In genomic region chr22:28955817-28956216, GRCh38 we compare ENCODE assay signal across 1 cellular context.
A peak's percentile ranks its signal among the peaks of the same experiment; 100 is the strongest.
TF ChIP-seq lines count a peak whose summit lies in the region.

No MANE protein-coding gene starts in this region.

TF ChIP-seq in GM12878, 131 proteins besides CTCF, POLR2A, EP300 and RAD21 (continued from another document and continues in another):
- TF ChIP-seq ZNF687 (IDR thresholded peaks at IDR 0.05) (no peak), ESRRA (IDR thresholded peaks at IDR 0.05; ENCODE audit: low read length) (no peak), IRF3 (IDR thresholded peaks at IDR 0.05) (no peak), IKZF1 (conservative IDR thresholded peaks at IDR 0.05) (peak; percentile 95), E2F4 (IDR thresholded peaks at IDR 0.05; ENCODE audit: low read depth, low read length) (no peak), ZNF384 (IDR thresholded peaks at IDR 0.05; ENCODE audit: borderline replicate concordance, low read depth, low read length) (no peak), NFIC (IDR thresholded peaks at IDR 0.05; ENCODE audit: low read depth, low read length) (peak; percentile 79), RAD51 (IDR thresholded peaks at IDR 0.05) (no peak), BACH1 (IDR thresholded peaks at IDR 0.05; ENCODE audit: borderline replicate concordance) (no peak), NFYA (IDR thresholded peaks at IDR 0.05; ENCODE audit: borderline replicate concordance, low read depth, low read length) (no peak), NR2C2 (IDR thresholded peaks at IDR 0.05; ENCODE audit: borderline replicate concordance, control insufficient read depth, insufficient read length, low read depth) (no peak), CBX3 (IDR thresholded peaks at IDR 0.05; ENCODE audit: borderline replicate concordance, low read depth) (no peak), CHD4 (IDR thresholded peaks at IDR 0.05) (no peak), BRCA1 (IDR thresholded peaks at IDR 0.05; ENCODE audit: low read depth, low read length) (no peak), ELK1 (IDR thresholded peaks at IDR 0.05; ENCODE audit: low read depth, low read length) (no peak), IRF4 (IDR thresholded peaks at IDR 0.05; ENCODE audit: low read depth, low read length) (peak; percentile 50; the same call in 1 of the 2 replicates), SUZ12 (IDR thresholded peaks at IDR 0.05; ENCODE audit: unreplicated experiment) (no peak), LARP7 (IDR thresholded peaks at IDR 0.05) (no peak), EGR1 (IDR thresholded peaks at IDR 0.05; ENCODE audit: borderline replicate concordance in 1 of 2, low read depth in 2 of 2, low read length in 2 of 2) (peak in 1 of 2 experiments; percentile 14; a peak in 1 of 3 replicates), NRF1 (conservative IDR thresholded peaks at IDR 0.05; ENCODE audit: low read depth, low read length) (no peak), CBX5 (IDR thresholded peaks at IDR 0.05; ENCODE audit: low read depth) (no peak), BMI1 (IDR thresholded peaks at IDR 0.05; ENCODE audit: borderline replicate concordance) (0 out of 2 replicates have a peak, but pooled peaks have one; percentile 38), SIN3A (IDR thresholded peaks at IDR 0.05; ENCODE audit: low read depth, low read length) (no peak), CREB1 (IDR thresholded peaks at IDR 0.05; ENCODE audit: low read depth) (no peak), USF2 (IDR thresholded peaks at IDR 0.05; ENCODE audit: borderline replicate concordance, low read depth, low read length) (no peak), ZBTB11 (CRISPR knock-in tag; IDR thresholded peaks at IDR 0.05) (no peak), SMC3 (IDR thresholded peaks at IDR 0.05; ENCODE audit: borderline replicate concordance, low read length) (no peak), JUNB (IDR thresholded peaks at IDR 0.05) (no peak), IKZF2 (IDR thresholded peaks at IDR 0.05) (peak; percentile 93 to 96), HDAC2 (IDR thresholded peaks at IDR 0.05) (no peak), TARDBP (IDR thresholded peaks at IDR 0.05; ENCODE audit: borderline replicate concordance) (no peak), SIX5 (IDR thresholded peaks at IDR 0.05; ENCODE audit: low read depth, low read length, severe bottlenecking) (no peak), TBL1XR1 (IDR thresholded peaks at IDR 0.05; ENCODE audit: low read depth, low read length) (peak; percentile 68; the same call in 1 of the 2 replicates), POLR2AphosphoS2 (IDR thresholded peaks at IDR 0.05; ENCODE audit: low read depth, low read length) (no peak), ZNF207 (IDR thresholded peaks at IDR 0.05; ENCODE audit: borderline replicate concordance) (no peak), RELA (IDR thresholded peaks at IDR 0.05; ENCODE audit: borderline replicate concordance, partially characterized antibody) (no peak), FOXM1 (IDR thresholded peaks at IDR 0.05; ENCODE audit: low read depth, low read length) (0 out of 2 replicates have a peak, but pooled peaks have one; percentile 26), ASH2L (IDR thresholded peaks at IDR 0.05; ENCODE audit: borderline replicate concordance, low read depth) (no peak), HDAC6 (IDR thresholded peaks at IDR 0.05; ENCODE audit: unreplicated experiment) (no peak), STAT1 (conservative IDR thresholded peaks at IDR 0.05) (no peak), NBN (IDR thresholded peaks at IDR 0.05) (peak; percentile 69; the same call in 1 of the 2 replicates), HSF1 (IDR thresholded peaks at IDR 0.05; ENCODE audit: low read depth, low read length) (no peak), CUX1 (IDR thresholded peaks at IDR 0.05; ENCODE audit: insufficient replicate concordance, low read depth, low read length) (no peak), NFXL1 (IDR thresholded peaks at IDR 0.05; ENCODE audit: borderline replicate concordance) (no peak), POU2F2 (IDR thresholded peaks at IDR 0.05; ENCODE audit: borderline replicate concordance, low read depth, low read length) (peak; percentile 61; the same call in 1 of the 3 replicates), PKNOX1 (IDR thresholded peaks at IDR 0.05) (0 out of 2 replicates have a peak, but pooled peaks have one; percentile 10), WRNIP1 (IDR thresholded peaks at IDR 0.05; ENCODE audit: borderline replicate concordance, low read depth, low read length) (no peak)
